In the genomic region with DNA sequence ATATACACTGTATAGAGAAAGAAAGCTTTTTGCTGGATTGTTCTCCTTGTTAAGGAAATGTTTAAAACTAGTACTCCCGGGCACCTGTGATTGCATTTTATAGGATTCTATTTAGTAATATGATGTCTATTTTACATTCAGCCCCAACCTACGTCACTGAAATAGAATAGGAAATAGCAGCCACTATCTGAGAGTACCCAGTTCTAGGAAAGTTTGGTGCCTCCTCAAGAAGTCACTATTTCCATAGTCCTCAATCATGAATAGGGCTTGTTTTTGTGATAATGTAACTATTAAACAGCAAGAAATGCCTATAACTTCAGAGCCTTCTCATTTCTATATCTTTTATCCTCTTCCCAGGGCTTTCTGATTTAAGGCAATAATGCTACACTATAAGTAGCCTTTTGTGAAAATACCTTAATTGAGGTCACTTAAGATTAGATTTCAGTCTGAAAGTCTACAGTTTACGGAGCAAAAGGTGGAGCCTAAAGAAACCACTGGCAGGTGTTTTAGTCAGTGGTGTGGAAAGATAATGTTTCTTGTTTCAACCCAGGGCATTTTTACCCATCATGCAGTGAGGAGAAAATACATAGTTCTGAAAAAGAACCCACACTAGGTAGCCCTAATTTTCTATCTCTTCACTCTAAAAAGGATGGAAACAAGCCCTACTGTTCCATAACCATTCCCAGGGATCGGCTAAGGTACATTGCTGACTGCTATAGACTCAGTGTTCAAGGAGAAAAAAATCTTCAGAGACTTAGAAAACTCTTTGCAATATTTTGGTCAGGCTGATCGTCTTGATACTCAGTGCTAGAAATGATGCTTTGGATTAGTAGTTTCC, we compare ENCODE assay signal across 12 cellular contexts. TPM values are rescaled to one million over a fixed set of nuclear protein-coding genes. Genes with fewer than 3 reads are reported as not detected.
DNase-seq lines count a peak whose midpoint lies in the region; ATAC-seq and TF ChIP-seq lines count a peak whose summit lies in the region.
"Had no signal": no experiment of that assay in that cellular context is flagged by ENCODE, and none has a peak within 500 bp of the region (broad histone marks: within the 10 kb centered on the region; RNA-seq: fewer than 3 reads in every experiment).

No MANE protein-coding gene starts in this region.

- 92 to 95% methylated on average over 5 of the region's 5 CpGs for WGBS in lower leg skin, 2 donors

- peak overlapping the region; percentile 30 to 87 (median 74) for H3K27ac Mint-ChIP-seq in CD4-positive, alpha-beta memory T cell
- H3K27ac Mint-ChIP-seq in activated naive CD8-positive, alpha-beta T cell treated with anti-CD3 and anti-CD28 coated beads, Interleukin-2, amount 50 U/mL, for 24 hours, result peak overlapping the region; percentile 93

- DNase-seq in CD4-positive, alpha-beta memory T cell, result no peak
- no peak for DNase-seq in activated naive CD8-positive, alpha-beta T cell treated with anti-CD3 and anti-CD28 coated beads, Interleukin-2, amount 50 U/mL, for 24 hours
- DNase-seq in RWPE1 (ENCODE audit: low spot score) (no peak), lower leg skin (ENCODE audit: low spot score in 2 of 2) (no peak)
- DNase-seq: HCEC 1CT; NCI-H526; stimulated activated CD4-positive, alpha-beta T cell treated with anti-CD3 and anti-CD28 coated beads, Interleukin-1b, Interleukin-23, amount 100 ng/mL, for 48 hours had no signal

- H3K27me3 Mint-ChIP-seq in CD4-positive, alpha-beta memory T cell, result no peaks in the 10 kb centered on the region
- no peaks in the 10 kb centered on the region for H3K27me3 Mint-ChIP-seq in activated naive CD8-positive, alpha-beta T cell treated with anti-CD3 and anti-CD28 coated beads, Interleukin-2, amount 50 U/mL, for 24 hours

- no peak overlapping the region for H3K4me3 ChIP-seq in CD4-positive, alpha-beta memory T cell (ENCODE audit: low read length in 2 of 2)
- H3K4me3 ChIP-seq in lower leg skin (ENCODE audit: low read depth, poor library complexity, severe bottlenecking), result no peak overlapping the region
- H3K4me3 ChIP-seq: K562 had no signal

- peak overlapping the region in 6 of 8 donors; percentile 17 to 76 (median 27) for H3K4me3 Mint-ChIP-seq in CD4-positive, alpha-beta memory T cell
- peak overlapping the region; percentile 38 for H3K4me3 Mint-ChIP-seq in activated naive CD8-positive, alpha-beta T cell treated with anti-CD3 and anti-CD28 coated beads, Interleukin-2, amount 50 U/mL, for 24 hours

- H3K27me3 ChIP-seq in CD4-positive, alpha-beta memory T cell (ENCODE audit: insufficient read depth, low read length), result no peaks in the 10 kb centered on the region

- no peaks in the 10 kb centered on the region for H3K9me3 ChIP-seq in CD4-positive, alpha-beta memory T cell (ENCODE audit: control insufficient read depth in 1 of 2, low read length in 2 of 2)

- CTCF ChIA-PET in CD4-positive, alpha-beta memory T cell (lab: Charles Lee; ENCODE audit: partially characterized antibody), result interaction anchor here (0.7 to 4.8 kb wide), 5 partner anchors 10 to 51 kb away, joined by 3 to 48 read pairs (median 3); a partner anchor contains a TSS
- CTCF ChIA-PET in RWPE1 (lab: Yijun Ruan, JAX), result no interaction called here

- peak overlapping the region; percentile 45 for H3K27ac ChIP-seq in CD4-positive, alpha-beta memory T cell (ENCODE audit: low read depth, low read length)
- no peak overlapping the region for H3K27ac ChIP-seq in RWPE1

- H3K36me3 ChIP-seq in CD4-positive, alpha-beta memory T cell (ENCODE audit: insufficient read depth, low read length), result no peaks in the 10 kb centered on the region

- H3K4me1 ChIP-seq in CD4-positive, alpha-beta memory T cell (ENCODE audit: insufficient read depth, low read length), result peaks cover 74% of the 10 kb centered on the region

- H3K36me3 Mint-ChIP-seq in CD4-positive, alpha-beta memory T cell, result peaks cover 9 to 54% of the 10 kb centered on the region in 2 donors
- H3K36me3 Mint-ChIP-seq in activated naive CD8-positive, alpha-beta T cell treated with anti-CD3 and anti-CD28 coated beads, Interleukin-2, amount 50 U/mL, for 24 hours (ENCODE audit: low read depth), result peaks cover 34% of the 10 kb centered on the region

- H3K9me3 Mint-ChIP-seq in CD4-positive, alpha-beta memory T cell, result no peaks in the 10 kb centered on the region
- H3K9me3 Mint-ChIP-seq in activated naive CD8-positive, alpha-beta T cell treated with anti-CD3 and anti-CD28 coated beads, Interleukin-2, amount 50 U/mL, for 24 hours, result peaks cover 11% of the 10 kb centered on the region

- peaks cover 39 to 77% (median 55%) of the 10 kb centered on the region in 4 donors for H3K4me1 Mint-ChIP-seq in CD4-positive, alpha-beta memory T cell
- H3K4me1 Mint-ChIP-seq in activated naive CD8-positive, alpha-beta T cell treated with anti-CD3 and anti-CD28 coated beads, Interleukin-2, amount 50 U/mL, for 24 hours, result peaks cover 91% of the 10 kb centered on the region

- POLR2A ChIA-PET in CD4-positive, alpha-beta memory T cell (lab: Charles Lee; ENCODE audit: partially characterized antibody), result interaction anchor here (1.0 to 1.2 kb wide), 2 partner anchors 25 to 37 kb away, joined by 3 to 4 read pairs; no protein-coding TSS in a partner anchor
- POLR2A ChIA-PET in RWPE1 (lab: Yijun Ruan, JAX; ENCODE audit: low non-redundant PET), result no interaction called here

- no peak for TF ChIP-seq POLR2A in lower leg skin (IDR thresholded peaks at IDR 0.05)

- ATAC-seq in GM19468 (IDR thresholded peaks at IDR 0.05; ENCODE audit: extremely low read depth, unreplicated experiment) (peak; percentile 55), HG03378 (IDR thresholded peaks at IDR 0.05; ENCODE audit: unreplicated experiment) (peak; percentile 37), GM18858 (IDR thresholded peaks at IDR 0.05; ENCODE audit: unreplicated experiment) (no peak), GM18873 (IDR thresholded peaks at IDR 0.05; ENCODE audit: low FRiP score, unreplicated experiment) (no peak)
- ATAC-seq in activated naive CD8-positive, alpha-beta T cell treated with anti-CD3 and anti-CD28 coated beads, Interleukin-2, amount 50 U/mL, for 24 hours, result peak; percentile 65
- ATAC-seq: K562 had no signal

- TF ChIP-seq CTCF in RWPE1 (conservative IDR thresholded peaks at IDR 0.05; ENCODE audit: low read depth), result no peak
- no peak for TF ChIP-seq CTCF in lower leg skin (IDR thresholded peaks at IDR 0.05)

- intact Hi-C loops in CD4-positive, alpha-beta memory T cell (cut with micrococcal nuclease), result loop anchor here (1.0 to 2.0 kb wide), 2 partner anchors 8 to 24 kb away; no protein-coding TSS in a partner anchor
- intact Hi-C loops in lower leg skin (cut with DNase I; ENCODE audit: low total_unique reads), result no loop called here

RNA-seq across cellular contexts. Expression of a gene that starts 38.7 kb away (rescaled TPM):
- total RNA-seq in CD4-positive, alpha-beta memory T cell, result 10 to 100 TPM; 36.1 to 36.6 TPM
- 10 to 100 TPM; 25.8 to 28.8 TPM for polyA plus RNA-seq in CD4-positive, alpha-beta memory T cell
- 1 to 10 TPM in 1 of 4 donors, not detected in 3; 1.2 TPM for total RNA-seq in lower leg skin
- polyA plus RNA-seq: K562 had no signal

Comparison
In these comparisons a context has a peak if more than half of its experiments do, and no peak if none do; other contexts are left out.
1. ATAC-seq: peak in GM19468 (single experiment), HG03378 (single experiment) and activated naive CD8-positive, alpha-beta T cell treated with anti-CD3 and anti-CD28 coated beads, Interleukin-2, amount 50 U/mL, for 24 hours (single experiment); none in GM18858 (single experiment) and GM18873 (single experiment).
2. RNA of a gene that starts 38.7 kb away (total RNA-seq): 36.1 to 36.6 TPM in CD4-positive, alpha-beta memory T cell; 1.2 TPM in lower leg skin; every median in the first group is over 10 times any median in the second.